ENCODE assay signal across 35 cellular contexts in the genomic region with DNA sequence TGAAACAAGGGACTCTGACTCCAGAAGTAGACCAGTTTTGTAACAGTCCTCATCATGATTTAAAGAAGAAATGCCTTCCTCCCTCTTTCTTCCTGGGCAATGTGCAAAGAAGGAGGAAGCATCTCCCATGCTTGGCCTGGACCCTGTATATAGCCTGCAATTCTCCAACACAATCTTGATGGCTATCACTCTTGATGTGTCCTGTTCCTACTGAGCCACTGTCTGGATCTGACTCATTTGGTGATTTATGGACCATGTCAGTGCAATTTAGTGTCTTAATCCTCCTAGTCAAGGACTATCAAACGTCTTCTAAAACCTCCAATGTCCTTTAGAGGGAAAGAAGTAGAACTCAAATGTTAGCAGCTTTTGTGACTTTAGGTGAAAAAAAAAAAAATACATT.
"Had no signal": no experiment of that assay in that cellular context is flagged by ENCODE, and none has a peak within 500 bp of the region (broad histone marks: within the 10 kb centered on the region; RNA-seq: fewer than 3 reads in every experiment).

No MANE protein-coding gene starts in this region.

- H3K27ac ChIP-seq: SJCRH30, SK-N-MC, WERI-Rb-1 had no signal

- H3K9me3 ChIP-seq: SJCRH30 had no signal

- H3K27me3 ChIP-seq: SJCRH30 had no signal

- H3K36me3 ChIP-seq: SJCRH30, WERI-Rb-1 had no signal

- FAIRE-seq: bronchial epithelial cell had no signal

- H3K4me3 ChIP-seq: SJCRH30, SK-N-MC had no signal

- DNase-seq: activated CD4-positive, alpha-beta memory T cell treated with anti-CD3 and anti-CD28 coated beads, Interleukin-2, amount 10 ng/mL, durations not matched to agents 7 days and 5 days; activated CD4-positive, alpha-beta T cell treated with anti-CD3 and anti-CD28 coated beads for 1 hour; activated CD4-positive, alpha-beta T cell treated with anti-CD3 and anti-CD28 coated beads for 48 hours; activated CD4-positive, CD25-positive, alpha-beta regulatory T cell; activated CD8-positive, alpha-beta memory T cell treated with anti-CD3 and anti-CD28 coated beads for 24 hours; activated CD8-positive, alpha-beta memory T cell treated with anti-CD3 and anti-CD28 coated beads, Interleukin-2, amount 10 ng/mL, durations not matched to agents 7 days and 5 days; activated CD8-positive, alpha-beta memory T cell treated with anti-CD3 and anti-CD28 coated beads, Interleukin-2, amount 50 U/mL, for 48 hours; activated effector memory CD4-positive, alpha-beta T cell treated with Interleukin-2 at 50 U/mL for 16 hours; activated naive CD4-positive, alpha-beta T cell treated with anti-CD3 and anti-CD28 coated beads, Interleukin-2, amount 10 ng/mL, durations not matched to agents 7 days and 5 days; activated naive CD8-positive, alpha-beta T cell treated with anti-CD3 and anti-CD28 coated beads, Interleukin-2, amount 50 U/mL, for 24 hours; activated T-cell treated with anti-CD3 and anti-CD28 coated beads, Interleukin-2, amount 50 U/mL, for 48 hours; anterior cingulate cortex; caudate nucleus; cerebellar nuclear complex; Kasumi-1; KG1; MM.1S; MV-4-11; NCI-H1092; NCI-H1436 treated with DMSO at 0.1 percent for 48 hours; NCI-H1694 treated with DMSO at 0.1 percent for 48 hours; NCI-H2029 treated with DMSO at 0.1 percent for 48 hours; NCI-H2107; NCI-H226; NCI-H446 treated with DMSO at 0.1 percent for 48 hours; NCI-H524; NCI-H69; NK-92 treated with Interleukin-12 subunit alpha and Interleukin-12 subunit beta, amount 100 ng/mL, for 24 hours; OCI-M1; SHP77; T1000; WERI-Rb-1 had no signal
